2 cellular contexts compared by ENCODE assay signal in the genomic region with DNA sequence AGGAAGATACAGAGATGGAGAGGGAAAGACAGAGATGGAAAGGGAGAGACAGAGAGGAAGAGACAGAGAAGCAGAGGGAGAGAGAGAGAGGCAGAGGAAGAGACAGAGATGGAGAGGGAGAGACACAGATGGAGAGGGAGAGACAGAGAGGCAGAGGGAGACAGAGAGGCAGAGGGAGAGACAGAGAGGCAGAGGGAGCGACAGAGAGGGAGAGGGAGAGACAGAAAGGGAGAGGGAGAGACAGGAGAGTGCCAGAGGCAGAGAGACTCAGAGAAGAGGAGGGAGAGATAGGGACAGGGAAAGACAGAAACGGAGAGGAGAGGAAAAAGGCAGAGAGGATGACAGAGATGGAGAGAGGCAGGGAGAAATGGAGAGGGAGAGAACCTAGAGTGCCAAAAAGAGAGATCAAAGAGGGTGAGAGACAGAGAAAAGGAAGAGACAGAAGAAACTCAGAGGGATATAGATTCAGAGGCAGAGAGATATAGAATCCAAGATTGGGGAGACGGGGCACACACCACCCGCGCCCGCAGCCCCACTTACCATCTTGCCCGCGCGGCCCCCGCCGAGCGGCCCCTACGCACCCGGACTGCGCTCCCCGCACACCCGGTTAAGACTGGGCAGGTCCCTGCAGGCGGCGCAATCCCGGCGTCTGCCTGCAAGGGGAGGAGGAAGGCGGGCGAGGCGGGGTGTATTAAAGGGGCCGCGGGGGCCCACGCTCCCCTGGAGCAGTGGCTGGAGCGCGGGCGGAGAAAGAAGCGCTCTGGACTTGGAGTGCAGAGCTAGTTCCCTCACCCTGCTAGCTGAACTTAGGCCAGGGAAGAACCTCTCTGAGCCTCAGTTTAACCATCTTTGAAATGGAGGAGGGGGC.
TF ChIP-seq lines count a peak whose summit lies in the region.

No MANE protein-coding gene starts in this region.

TF ChIP-seq in GM12891, 5 proteins besides CTCF, POLR2A, EP300 and RAD21:
- TF ChIP-seq POLR2AphosphoS5 (IDR thresholded peaks at IDR 0.05; ENCODE audit: low read depth, low read length): no peak
- TF ChIP-seq PAX5 (IDR thresholded peaks at IDR 0.05; ENCODE audit: insufficient read depth, low read length, severe bottlenecking): no peak
- TF ChIP-seq SPI1 (IDR thresholded peaks at IDR 0.05; ENCODE audit: low read depth, low read length): no peak
- TF ChIP-seq POU2F2 (IDR thresholded peaks at IDR 0.05; ENCODE audit: low read depth, low read length): no peak
- no peak for TF ChIP-seq TAF1 (IDR thresholded peaks at IDR 0.05; ENCODE audit: low read depth, low read length)

TF ChIP-seq in endothelial cell of umbilical vein, 7 proteins besides CTCF, POLR2A, EP300 and RAD21:
- peak; percentile 80 for TF ChIP-seq EZH2 (IDR thresholded peaks at IDR 0.05; ENCODE audit: borderline replicate concordance, low read depth, low read length, severe bottlenecking)
- TF ChIP-seq POLR2AphosphoS5 (IDR thresholded peaks at IDR 0.05; ENCODE audit: insufficient read depth, low read depth, low read length): no peak
- TF ChIP-seq MYC (IDR thresholded peaks at IDR 0.05; ENCODE audit: low read depth, low read length): no peak
